ENCODE assay signal across 8 cellular contexts in genomic region chr4:145097821-145098674, GRCh38. TPM values are rescaled to one million over a fixed set of nuclear protein-coding genes. Genes with fewer than 3 reads are reported as not detected.
DNase-seq lines count a peak whose midpoint lies in the region; ATAC-seq, FAIRE-seq and TF ChIP-seq lines count a peak whose summit lies in the region.

Gene ABCE1, plus strand, starts transcription at chr4:145098311. Its CDS starts 6,102 bp downstream, at chr4:145104413.
Gene ANAPC10, minus strand, starts transcription at chr4:145098196. Its CDS starts 2,097 bp downstream, at chr4:145096099.

- no peak for FAIRE-seq in small intestine (lab: Jason Lieb, UNC)

- BruUV-seq in mammary epithelial cell (replicated peaks; lab: Mats Ljungman, UMichigan) = TSS peak; percentile 60

- H4K20me1 ChIP-seq in mammary epithelial cell (ENCODE audit: insufficient read depth, low read length) = no peaks in the 10 kb centered on the region

- WGBS in mammary epithelial cell (ENCODE audit: low coverage, missing lambda C conversion rate) = 2% methylated on average over 47 of the region's 67 CpGs
- 0 to 1% (median 0%) methylated on average over 67 of the region's 67 CpGs for WGBS in small intestine, 3 donors

- H3K27ac ChIP-seq in WERI-Rb-1 (peak within 1 kb of the TSS; percentile 92), mammary epithelial cell (ENCODE audit: insufficient read depth, low read depth, low read length) (peak within 1 kb of the TSS; percentile 92), iPS-20b (ENCODE audit: low read length) (peak within 1 kb of the TSS; percentile 66), small intestine (ENCODE audit: low read depth in 1 of 2, low read length in 1 of 2) (peak within 1 kb of the TSS; percentile 88 to 98)

- H3K36me3 ChIP-seq in WERI-Rb-1 = peaks cover 31% of the 10 kb centered on the region
- H3K36me3 ChIP-seq in mammary epithelial cell (ENCODE audit: insufficient read depth, low read length) = peaks cover 6% of the 10 kb centered on the region
- peaks cover 25% of the 10 kb centered on the region for H3K36me3 ChIP-seq in iPS-20b (ENCODE audit: insufficient read depth, low read depth, low read length)
- peaks cover 4 to 7% of the 10 kb centered on the region in 2 donors for H3K36me3 ChIP-seq in small intestine (ENCODE audit: control insufficient read depth in 2 of 2, insufficient read depth in 2 of 2, low read length in 2 of 2)

- dilution Hi-C loops in mammary epithelial cell (cut with HindIII; ENCODE audit: low sequenced_read_pairs) = loop anchor here (5.0 kb wide), 1 partner anchor 79 kb away; no protein-coding TSS in a partner anchor

- in situ Hi-C loops in mammary epithelial cell (cut with MboI; ENCODE audit: low sequenced_read_pairs in 2 of 2) = no loop called here

- DNase-seq in AG04449 (ENCODE audit: low read depth, low spot score) (peak; percentile 83), NCI-H2227 (lab: John Stamatoyannopoulos, UW; ENCODE audit: unreplicated experiment) (peak; percentile 97), WERI-Rb-1 (peak; percentile 98), mammary epithelial cell (peak; percentile 96), small intestine (peak; percentile 97)

- peak within 1 kb of the TSS; percentile 98 for H3K9ac ChIP-seq in mammary epithelial cell (ENCODE audit: insufficient read depth, low read length)
- H3K9ac ChIP-seq in iPS-20b (ENCODE audit: low read depth, low read length) = peak within 1 kb of the TSS; percentile 97

- H3K4me2 ChIP-seq in mammary epithelial cell (ENCODE audit: insufficient read depth, low read depth, low read length) = peak within 1 kb of the TSS; percentile 95

- POLR2A ChIA-PET in AG04449 (lab: Yijun Ruan, JAX) = interaction anchor here (0.6 to 0.9 kb wide), 2 partner anchors 14 to 523 kb away, joined by 3 read pairs; no protein-coding TSS in a partner anchor

- ATAC-seq in GM18907 (IDR thresholded peaks at IDR 0.05; ENCODE audit: unreplicated experiment) = peak; percentile 84
- ATAC-seq in HG03159 (IDR thresholded peaks at IDR 0.05; ENCODE audit: unreplicated experiment) = peak; percentile 81

- intact Hi-C loops in mammary epithelial cell (cut with micrococcal nuclease) = loop anchor here (2.0 kb wide), 1 partner anchor 923 kb away; no protein-coding TSS in a partner anchor

- H3K27me3 ChIP-seq in WERI-Rb-1 (ENCODE audit: insufficient read depth, low read depth, severe bottlenecking) (no peaks in the 10 kb centered on the region), mammary epithelial cell (ENCODE audit: insufficient read depth, low read length) (no peaks in the 10 kb centered on the region), iPS-20b (ENCODE audit: insufficient read depth, low read length) (no peaks in the 10 kb centered on the region), small intestine (ENCODE audit: control insufficient read depth in 2 of 2, insufficient read depth in 2 of 2, low read length in 2 of 2) (no peaks in the 10 kb centered on the region)

- H3K79me2 ChIP-seq in mammary epithelial cell (ENCODE audit: insufficient read depth, low read length) = peaks cover 99% of the 10 kb centered on the region

- peak within 1 kb of the TSS; percentile 91 for H3K4me3 ChIP-seq in AG04449 (ENCODE audit: low read depth, low read length)
- peak within 1 kb of the TSS; percentile 89 for H3K4me3 ChIP-seq in WERI-Rb-1 (ENCODE audit: low read depth, low read length)
- H3K4me3 ChIP-seq in mammary epithelial cell (replicated peaks in 1 of 3; ENCODE audit: insufficient read depth in 1 of 3, low read depth in 2 of 3, low read length in 3 of 3) = peak within 1 kb of the TSS; percentile 62 to 96 (median 89)
- H3K4me3 ChIP-seq in iPS-20b (ENCODE audit: low read length) = peak within 1 kb of the TSS; percentile 94
- H3K4me3 ChIP-seq in small intestine (ENCODE audit: low read depth in 1 of 2, low read length in 2 of 2) = peak within 1 kb of the TSS; percentile 68 to 70

- H2AFZ ChIP-seq in mammary epithelial cell (ENCODE audit: low read depth, low read length) = peak within 1 kb of the TSS; percentile 93

- H3K4me1 ChIP-seq in mammary epithelial cell (ENCODE audit: insufficient read depth, low read length) = peaks cover 19% of the 10 kb centered on the region
- H3K4me1 ChIP-seq in iPS-20b (ENCODE audit: insufficient read depth, low read length) = peaks cover 4% of the 10 kb centered on the region
- H3K4me1 ChIP-seq in small intestine (ENCODE audit: control insufficient read depth in 2 of 2, insufficient read depth in 1 of 2, low read depth in 1 of 2, low read length in 1 of 2) = peaks cover 3 to 13% of the 10 kb centered on the region in 2 donors

- no peaks in the 10 kb centered on the region for H3K9me3 ChIP-seq in WERI-Rb-1 (ENCODE audit: severe bottlenecking)
- H3K9me3 ChIP-seq in mammary epithelial cell (replicated peaks; ENCODE audit: insufficient read depth, low read length) = no peaks in the 10 kb centered on the region
- no peaks in the 10 kb centered on the region; the same call in 1 of the 2 replicates for H3K9me3 ChIP-seq in iPS-20b (ENCODE audit: insufficient read depth, low read depth, low read length)
- no peaks in the 10 kb centered on the region for H3K9me3 ChIP-seq in small intestine (ENCODE audit: control insufficient read depth, low read depth)

- CTCF ChIA-PET in AG04449 (lab: Yijun Ruan, JAX) = interaction anchor here (0.9 to 1.9 kb wide), 8 partner anchors 10 to 930 kb away, joined by 3 to 7 read pairs (median 4); no protein-coding TSS in a partner anchor
- CTCF ChIA-PET in mammary epithelial cell (lab: Charles Lee; ENCODE audit: low non-redundant PET) = no interaction called here

- TF ChIP-seq CTCF in AG04449 (IDR thresholded peaks at IDR 0.05; ENCODE audit: insufficient read depth, low read length, missing control alignments) (no peak), WERI-Rb-1 (IDR thresholded peaks at IDR 0.05; ENCODE audit: low read depth, low read length) (0 out of 2 replicates have a peak, but pooled peaks have one; percentile 13), mammary epithelial cell (conservative IDR thresholded peaks at IDR 0.05 in 1 of 2, IDR thresholded peaks at IDR 0.05 in 1 of 2; ENCODE audit: extremely low read depth in 1 of 2, insufficient read depth in 1 of 2, low read depth in 1 of 2, low read length in 2 of 2) (peak in 1 of 2 donors; percentile 14)

RNA-seq across cellular contexts. Expression of gene ABCE1, which starts in this region (rescaled TPM):
- total RNA-seq in mammary epithelial cell = 100 to 1,000 TPM in 1 of 2 donors, 10 to 100 TPM in 1; 96.3 to 132 TPM
- 98.4 TPM for polyA plus RNA-seq in mammary epithelial cell
- 192 TPM for polyA minus RNA-seq in mammary epithelial cell
- 10 to 100 TPM in 2 of 3 donors, 1 to 10 TPM in 1; 7.8 to 32.1 (median 10.8) TPM for polyA plus RNA-seq in small intestine

RNA-seq across cellular contexts. Expression of gene ANAPC10, which starts in this region (rescaled TPM):
- 10 to 100 TPM; 18.3 to 25.1 TPM for total RNA-seq in mammary epithelial cell
- polyA plus RNA-seq in mammary epithelial cell = 20.3 TPM
- 26.1 TPM for polyA minus RNA-seq in mammary epithelial cell
- 10 to 100 TPM; 10.1 to 13.9 (median 11.6) TPM for polyA plus RNA-seq in small intestine

Comparison
In these comparisons a context has a peak if more than half of its experiments do, and no peak if none do; other contexts are left out.
1. Peak in every context shown above with its lines: DNase-seq, ATAC-seq, H3K4me3 ChIP-seq and H3K27ac ChIP-seq.